In the genomic region with DNA sequence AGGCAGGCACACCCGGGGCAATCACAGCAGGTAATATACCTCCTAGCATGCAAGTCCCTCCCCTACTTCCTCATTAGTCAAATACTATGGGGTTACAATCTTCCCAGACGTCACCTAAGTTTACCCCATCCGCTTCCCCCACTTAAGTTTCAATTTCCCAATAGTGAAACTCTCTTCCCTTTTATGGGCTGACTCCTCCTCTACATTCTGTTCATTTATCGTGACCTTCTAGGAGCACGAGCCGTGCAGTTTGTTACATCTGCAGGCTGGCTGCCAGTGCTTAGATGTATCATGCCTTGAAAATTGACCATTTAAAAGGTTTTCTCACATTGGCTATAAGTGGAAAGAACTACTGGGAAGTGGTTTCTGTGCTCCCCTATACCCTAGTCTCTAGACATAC, we compare ENCODE assay signal across 18 cellular contexts.
DNase-seq lines count a peak whose midpoint lies in the region; TF ChIP-seq lines count a peak whose summit lies in the region.
"Had no signal": no experiment of that assay in that cellular context is flagged by ENCODE, and none has a peak within 500 bp of the region (broad histone marks: within the 10 kb centered on the region; RNA-seq: fewer than 3 reads in every experiment).

No MANE protein-coding gene starts in this region.

- H2AFZ ChIP-seq in osteoblast (ENCODE audit: low read length) = no peak overlapping the region

- H3K27me3 ChIP-seq in testis = no peaks in the 10 kb centered on the region
- no peaks in the 10 kb centered on the region for H3K27me3 ChIP-seq in osteoblast (ENCODE audit: insufficient read depth, low read length)
- H3K27me3 ChIP-seq: MG63 had no signal

- peak overlapping the region; percentile 6 to 12 for H3K27ac ChIP-seq in testis
- no peak overlapping the region for H3K27ac ChIP-seq in osteoblast (ENCODE audit: low read depth, low read length)
- H3K27ac ChIP-seq: 22Rv1, KMS-11 had no signal

- H4K20me1 ChIP-seq in osteoblast (ENCODE audit: insufficient read depth, low read length) = no peaks in the 10 kb centered on the region

- no peak for TF ChIP-seq POLR2A in NB4 (IDR thresholded peaks at IDR 0.05; ENCODE audit: extremely low read depth, insufficient read length)
- no peak for TF ChIP-seq POLR2A in testis (IDR thresholded peaks at IDR 0.05)

- H3K4me2 ChIP-seq in osteoblast (ENCODE audit: insufficient read depth, low read length) = no peak overlapping the region
- H3K4me2 ChIP-seq: KMS-11 had no signal

- H3K9me3 ChIP-seq in testis (no peaks in the 10 kb centered on the region), osteoblast (ENCODE audit: low read depth, low read length) (no peaks in the 10 kb centered on the region)
- H3K9me3 ChIP-seq: MG63 had no signal

- WGBS in testis, 2 donors = 27% methylated on average over 6 of the region's 6 CpGs

- DNase-seq in SIG-M5 treated with dmso at 0.1 percent for 504 hours (lab: John Stamatoyannopoulos, UW; ENCODE audit: unreplicated experiment) = peak; percentile 37
- DNase-seq in SIG-M5 (lab: John Stamatoyannopoulos, UW) = no peak
- DNase-seq in NB4 (ENCODE audit: low read depth) = peak; percentile 14
- DNase-seq in OCI-M1 (lab: John Stamatoyannopoulos, UW) = peak; percentile 73
- peak; percentile 80 for DNase-seq in testis
- DNase-seq in head of caudate nucleus = no peak
- no peak for DNase-seq in osteoblast (ENCODE audit: insufficient read length, low spot score, missing footprints)
- no peak for DNase-seq in RKO (ENCODE audit: low spot score)
- DNase-seq: AML-193, DMS79 treated with DMSO at 0.1 percent for 48 hours, MG63, NCI-H187 treated with DMSO at 0.1 percent for 48 hours, NCI-H2227 treated with DMSO at 0.1 percent for 48 hours, NCI-H510A treated with DMSO at 0.1 percent for 48 hours, NCI-H774, SHP77 treated with DMSO at 0.1 percent for 48 hours had no signal

- intact Hi-C loops in testis (cut with DNase I; ENCODE audit: low total_unique reads) = no loop called here
- intact Hi-C loops in head of caudate nucleus (cut with DNase I) = no loop called here

- no peak overlapping the region for H3K4me3 ChIP-seq in NB4 (ENCODE audit: low read depth, low read length)
- H3K4me3 ChIP-seq in testis = no peak overlapping the region
- H3K4me3 ChIP-seq in osteoblast (ENCODE audit: insufficient read depth, low read length) = no peak overlapping the region
- H3K4me3 ChIP-seq: MG63 had no signal

- H3K4me1 ChIP-seq in testis = peaks cover 14% of the 10 kb centered on the region
- no peaks in the 10 kb centered on the region for H3K4me1 ChIP-seq in osteoblast (ENCODE audit: insufficient read depth, low read length)

- no peaks in the 10 kb centered on the region for H3K36me3 ChIP-seq in testis (ENCODE audit: low read depth, missing control alignments)
- H3K36me3 ChIP-seq in osteoblast (ENCODE audit: insufficient read depth, low read length) = no peaks in the 10 kb centered on the region
- H3K36me3 ChIP-seq: MG63 had no signal

- no peaks in the 10 kb centered on the region for H3K79me2 ChIP-seq in osteoblast (ENCODE audit: insufficient read depth, low read length)

- TF ChIP-seq CTCF in NB4 (IDR thresholded peaks at IDR 0.05; ENCODE audit: low read depth, low read length) (no peak), testis (IDR thresholded peaks at IDR 0.05) (no peak), osteoblast (IDR thresholded peaks at IDR 0.05; ENCODE audit: extremely low read depth, low read depth, low read length) (no peak)

Comparison
In these comparisons a context has a peak if more than half of its experiments do, and no peak if none do; other contexts are left out.
1. DNase-seq: peak in SIG-M5 treated with dmso at 0.1 percent for 504 hours (single experiment), NB4 (single experiment), OCI-M1 (single experiment) and testis (single experiment); none in SIG-M5 (single experiment), head of caudate nucleus (0 of 42), osteoblast (single experiment) and RKO (single experiment).